ENCODE assay signal across 12 cellular contexts in genomic region chr3:56788506-56788905, GRCh38. TPM values are rescaled to one million over a fixed set of nuclear protein-coding genes. Genes with fewer than 3 reads are reported as not detected.
DNase-seq lines count a peak whose midpoint lies in the region; ATAC-seq and TF ChIP-seq lines count a peak whose summit lies in the region.
"Had no signal": no experiment of that assay in that cellular context is flagged by ENCODE, and none has a peak within 500 bp of the region (broad histone marks: within the 10 kb centered on the region; RNA-seq: fewer than 3 reads in every experiment).

No MANE protein-coding gene starts in this region.

- 39 to 56% methylated on average over 2 of the region's 2 CpGs for WGBS in heart right ventricle, 2 donors
- WGBS in spleen, 5 donors = 71 to 89% (median 82%) methylated on average over 2 of the region's 2 CpGs

- peaks cover 54% of the 10 kb centered on the region for H3K36me3 Mint-ChIP-seq in T-helper 2 cell treated with Interferon-gamma antibody and Interleukin-4, amounts not matched to agents 5 μg/mL and 100 μg/mL, for 36 hours (ENCODE audit: low read depth)
- H3K36me3 Mint-ChIP-seq in activated B cell treated with CpG ODN at 0.5 μM for 24 hours (ENCODE audit: low read depth) = peaks cover 1% of the 10 kb centered on the region

- DNase-seq in T-helper 2 cell treated with Interferon-gamma antibody and Interleukin-4, amounts not matched to agents 5 μg/mL and 100 μg/mL, for 36 hours (ENCODE audit: low spot score) = no peak
- DNase-seq in T-helper 2 cell = no peak
- no peak for DNase-seq in activated B cell treated with CpG ODN at 0.5 μM for 24 hours
- DNase-seq in heart right ventricle = no peak
- DNase-seq in spleen = no peak
- DNase-seq in NCI-H1048 (lab: John Stamatoyannopoulos, UW) = no peak
- DNase-seq in activated CD4-positive, CD25-positive, alpha-beta regulatory T cell treated with anti-CD3 and anti-CD28 coated beads, Interleukin-2, amount 50 U/mL, for 72 hours = no peak
- DNase-seq: activated gamma-delta T cell, mesendoderm, NCI-H1436 treated with DMSO at 0.1 percent for 48 hours, OCI-M1 had no signal

- H3K27ac ChIP-seq in heart right ventricle (peak overlapping the region; percentile 25 to 87 (median 72)), spleen (peak overlapping the region; percentile 9 to 91 (median 80))

- H3K9me3 ChIP-seq in heart right ventricle = no peaks in the 10 kb centered on the region
- H3K9me3 ChIP-seq in spleen = no peaks in the 10 kb centered on the region

- CTCF ChIA-PET in activated B cell treated with CpG ODN at 0.5 μM for 24 hours (lab: Charles Lee) = interaction anchor here (1.1 to 3.9 kb wide), 2 partner anchors 11 to 204 kb away, joined by 3 to 57 read pairs; partner anchors contain the start of gene ARHGEF3

- POLR2A ChIA-PET in activated B cell treated with CpG ODN at 0.5 μM for 24 hours (lab: Charles Lee) = interaction anchor here (0.7 to 5.2 kb wide), 6 partner anchors 11 to 110 kb away, joined by 6 to 39 read pairs (median 6); partner anchors contain the start of gene ARHGEF3

- TF ChIP-seq POLR2A in spleen (IDR thresholded peaks at IDR 0.05) = no peak

- H3K27me3 ChIP-seq in heart right ventricle (no peaks in the 10 kb centered on the region), spleen (replicated peaks in 1 of 7) (no peaks in the 10 kb centered on the region)

- no peak for ATAC-seq in activated B cell treated with CpG ODN at 0.5 μM for 24 hours (ENCODE audit: low read depth)
- ATAC-seq in heart right ventricle = peak in 2 of 8 donors; percentile 29 to 33
- no peak for ATAC-seq in GM21390 (IDR thresholded peaks at IDR 0.05; ENCODE audit: unreplicated experiment)

- H3K36me3 ChIP-seq in heart right ventricle (no peaks in the 10 kb centered on the region), spleen (no peaks in the 10 kb centered on the region)

- intact Hi-C loops in activated B cell treated with CpG ODN at 0.5 μM for 24 hours (cut with micrococcal nuclease) = no loop called here
- intact Hi-C loops in heart right ventricle (cut with DNase I) = no loop called here
- intact Hi-C loops in spleen (cut with DNase I; ENCODE audit: low total_unique reads) = no loop called here

- peaks cover 85% of the 10 kb centered on the region for H3K4me1 Mint-ChIP-seq in T-helper 2 cell treated with Interferon-gamma antibody and Interleukin-4, amounts not matched to agents 5 μg/mL and 100 μg/mL, for 36 hours (ENCODE audit: low read depth)
- peaks cover 77% of the 10 kb centered on the region for H3K4me1 Mint-ChIP-seq in activated B cell treated with CpG ODN at 0.5 μM for 24 hours

- H3K27me3 Mint-ChIP-seq in T-helper 2 cell treated with Interferon-gamma antibody and Interleukin-4, amounts not matched to agents 5 μg/mL and 100 μg/mL, for 36 hours (ENCODE audit: low read depth) = no peaks in the 10 kb centered on the region
- no peaks in the 10 kb centered on the region for H3K27me3 Mint-ChIP-seq in activated B cell treated with CpG ODN at 0.5 μM for 24 hours

- H3K9me3 Mint-ChIP-seq in T-helper 2 cell treated with Interferon-gamma antibody and Interleukin-4, amounts not matched to agents 5 μg/mL and 100 μg/mL, for 36 hours = no peaks in the 10 kb centered on the region
- H3K9me3 Mint-ChIP-seq in activated B cell treated with CpG ODN at 0.5 μM for 24 hours = no peaks in the 10 kb centered on the region

- H3K4me1 ChIP-seq in heart right ventricle = peaks cover 14 to 95% (median 88%) of the 10 kb centered on the region in 9 donors
- H3K4me1 ChIP-seq in spleen = peaks cover 47 to 98% (median 93%) of the 10 kb centered on the region in 6 donors

- TF ChIP-seq CTCF in activated B cell treated with CpG ODN at 0.5 μM for 24 hours (IDR thresholded peaks at IDR 0.05) = no peak
- no peak for TF ChIP-seq CTCF in heart right ventricle (IDR thresholded peaks at IDR 0.05)
- TF ChIP-seq CTCF in spleen (IDR thresholded peaks at IDR 0.05 in 8 of 11, conservative IDR thresholded peaks at IDR 0.05 in 3 of 11) = no peak

- H3K27ac Mint-ChIP-seq in T-helper 2 cell treated with Interferon-gamma antibody and Interleukin-4, amounts not matched to agents 5 μg/mL and 100 μg/mL, for 36 hours = peak overlapping the region; percentile 91
- H3K27ac Mint-ChIP-seq in activated B cell treated with CpG ODN at 0.5 μM for 24 hours = peak overlapping the region; percentile 35

- no peak overlapping the region for H3K4me3 ChIP-seq in heart right ventricle
- H3K4me3 ChIP-seq in spleen = no peak overlapping the region

- peak overlapping the region; percentile 73 for H3K4me3 Mint-ChIP-seq in T-helper 2 cell treated with Interferon-gamma antibody and Interleukin-4, amounts not matched to agents 5 μg/mL and 100 μg/mL, for 36 hours
- no peak overlapping the region for H3K4me3 Mint-ChIP-seq in activated B cell treated with CpG ODN at 0.5 μM for 24 hours

RNA-seq across cellular contexts. Expression of gene ARHGEF3, which starts 13.2 kb away (rescaled TPM):
- total RNA-seq in activated B cell treated with CpG ODN at 0.5 μM for 24 hours (22.1 and 27.0 TPM in 2 replicates), heart right ventricle (10 to 100 TPM; 12.8 to 26.1 (median 17.9) TPM), spleen (10 to 100 TPM; 29.6 to 35.1 (median 33.4) TPM)
- polyA plus RNA-seq in heart right ventricle (1 to 10 TPM; 6.6 to 7.4 TPM), spleen (10 to 100 TPM in 1 of 3 donors, 1 to 10 TPM in 2; 8.0 to 11.3 (median 9.5) TPM)
